9 cellular contexts compared by ENCODE assay signal in the genomic region with DNA sequence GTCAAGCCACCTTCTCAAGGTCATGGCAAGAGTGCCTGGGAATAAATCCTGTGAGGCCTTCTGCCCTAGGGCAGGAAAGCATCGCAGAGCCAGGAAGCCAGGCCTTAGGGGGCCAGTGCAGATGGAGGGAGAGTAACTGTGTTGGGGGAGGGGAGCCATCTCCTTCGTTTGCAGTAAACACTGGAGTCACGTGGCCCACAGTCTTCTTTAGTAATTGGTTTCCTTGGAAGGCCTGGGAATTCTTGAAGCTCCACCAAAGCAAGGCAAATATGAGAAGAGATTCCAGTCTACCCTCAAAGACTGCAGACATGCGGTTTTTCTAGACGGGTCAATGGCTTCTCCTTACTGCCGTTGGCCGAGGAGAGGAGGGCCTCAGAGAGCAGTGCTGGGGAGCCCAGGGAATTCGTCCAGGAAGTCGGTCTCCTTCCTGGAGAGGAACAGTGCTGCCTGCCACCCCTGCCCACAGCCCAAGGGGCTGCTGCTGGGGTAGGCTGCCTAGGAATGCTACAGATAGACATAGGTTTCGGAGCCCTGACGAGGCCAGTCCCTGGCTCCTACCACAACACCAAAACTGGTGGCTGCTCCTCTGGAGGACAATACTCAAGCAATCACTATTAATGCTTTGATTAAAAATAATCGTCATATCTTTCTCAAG. TPM values are rescaled to one million over a fixed set of nuclear protein-coding genes. Genes with fewer than 3 reads are reported as not detected.
A peak's percentile ranks its signal among the peaks of the same experiment; 100 is the strongest.
DNase-seq lines count a peak whose midpoint lies in the region; ATAC-seq and TF ChIP-seq lines count a peak whose summit lies in the region.
"Had no signal": no experiment of that assay in that cellular context is flagged by ENCODE, and none has a peak within 500 bp of the region (broad histone marks: within the 10 kb centered on the region; RNA-seq: fewer than 3 reads in every experiment).

No MANE protein-coding gene starts in this region.

- no peak for ATAC-seq in stimulated activated naive CD8-positive, alpha-beta T cell treated with anti-CD3 and anti-CD28 coated beads, Interleukin-15, Interleukin-2, amounts not matched to agents 100 U/mL and 50 U/mL, for 24 hours
- ATAC-seq in central memory CD8-positive, alpha-beta T cell (replicated peaks; ENCODE audit: extremely low read depth, poor library complexity, severe bottlenecking), result no peak
- ATAC-seq in GM21367 (IDR thresholded peaks at IDR 0.05; ENCODE audit: unreplicated experiment), result no peak
- no peak for ATAC-seq in mucosa of descending colon

- H3K4me3 ChIP-seq in mucosa of descending colon, result no peak overlapping the region

- no peaks in the 10 kb centered on the region for H3K36me3 ChIP-seq in mucosa of descending colon (ENCODE audit: low read depth)

- intact Hi-C loops in mucosa of descending colon (cut with DNase I, micrococcal nuclease), result loop anchor here in 1 of 2 donors (10.0 kb wide), 1 partner anchor 85 kb away; no protein-coding TSS in a partner anchor

- TF ChIP-seq CTCF in mucosa of descending colon (IDR thresholded peaks at IDR 0.05), result no peak

- H3K27ac Mint-ChIP-seq in stimulated activated naive CD8-positive, alpha-beta T cell treated with anti-CD3 and anti-CD28 coated beads, Interleukin-15, Interleukin-2, amounts not matched to agents 100 ng/mL and 50 ng/mL, for 24 hours, result peak overlapping the region; percentile 94
- peak overlapping the region; percentile 95 for H3K27ac Mint-ChIP-seq in central memory CD8-positive, alpha-beta T cell (ENCODE audit: low read depth)

- DNase-seq in stimulated activated naive CD8-positive, alpha-beta T cell treated with anti-CD3 and anti-CD28 coated beads, Interleukin-15, Interleukin-2, amounts not matched to agents 100 U/mL and 50 U/mL, for 24 hours, result no peak
- DNase-seq in central memory CD8-positive, alpha-beta T cell (ENCODE audit: low spot score in 2 of 2), result no peak
- DNase-seq in medulla oblongata (ENCODE audit: extremely low spot score), result peak; percentile 55
- no peak for DNase-seq in NCI-H128 (lab: John Stamatoyannopoulos, UW; ENCODE audit: unreplicated experiment)
- DNase-seq in mucosa of descending colon, result no peak
- DNase-seq in NOMO-1 treated with dmso at 0.1 percent for 144 hours (lab: John Stamatoyannopoulos, UW; ENCODE audit: unreplicated experiment), result no peak
- DNase-seq: NCI-H1092 treated with DMSO at 0.1 percent for 48 hours had no signal

- peaks cover 72% of the 10 kb centered on the region for H3K4me1 ChIP-seq in mucosa of descending colon (ENCODE audit: low read depth)

- H3K4me1 Mint-ChIP-seq in stimulated activated naive CD8-positive, alpha-beta T cell treated with anti-CD3 and anti-CD28 coated beads, Interleukin-15, Interleukin-2, amounts not matched to agents 100 ng/mL and 50 ng/mL, for 24 hours (ENCODE audit: low read depth), result peaks cover 76% of the 10 kb centered on the region
- peaks cover 53% of the 10 kb centered on the region for H3K4me1 Mint-ChIP-seq in central memory CD8-positive, alpha-beta T cell

- H3K27me3 Mint-ChIP-seq in stimulated activated naive CD8-positive, alpha-beta T cell treated with anti-CD3 and anti-CD28 coated beads, Interleukin-15, Interleukin-2, amounts not matched to agents 100 ng/mL and 50 ng/mL, for 24 hours, result no peaks in the 10 kb centered on the region
- no peaks in the 10 kb centered on the region for H3K27me3 Mint-ChIP-seq in central memory CD8-positive, alpha-beta T cell

- H3K9me3 Mint-ChIP-seq in stimulated activated naive CD8-positive, alpha-beta T cell treated with anti-CD3 and anti-CD28 coated beads, Interleukin-15, Interleukin-2, amounts not matched to agents 100 ng/mL and 50 ng/mL, for 24 hours, result no peaks in the 10 kb centered on the region
- H3K9me3 Mint-ChIP-seq in central memory CD8-positive, alpha-beta T cell, result no peaks in the 10 kb centered on the region

- H3K36me3 Mint-ChIP-seq in stimulated activated naive CD8-positive, alpha-beta T cell treated with anti-CD3 and anti-CD28 coated beads, Interleukin-15, Interleukin-2, amounts not matched to agents 100 ng/mL and 50 ng/mL, for 24 hours (ENCODE audit: low read depth), result peaks cover 44% of the 10 kb centered on the region
- H3K36me3 Mint-ChIP-seq in central memory CD8-positive, alpha-beta T cell (ENCODE audit: insufficient read depth), result peaks cover 16% of the 10 kb centered on the region

- H3K4me3 Mint-ChIP-seq in stimulated activated naive CD8-positive, alpha-beta T cell treated with anti-CD3 and anti-CD28 coated beads, Interleukin-15, Interleukin-2, amounts not matched to agents 100 ng/mL and 50 ng/mL, for 24 hours, result no peak overlapping the region
- no peak overlapping the region for H3K4me3 Mint-ChIP-seq in central memory CD8-positive, alpha-beta T cell

- H3K9me3 ChIP-seq in mucosa of descending colon, result no peaks in the 10 kb centered on the region

RNA-seq across cellular contexts. Expression of gene ANP32A, which starts 30.6 kb away (rescaled TPM):
- 100 to 1,000 TPM; 101 to 113 (median 109) TPM for total RNA-seq in mucosa of descending colon
